9 cellular contexts compared by ENCODE assay signal in genomic region chr10:73589538-73590126, GRCh38. TPM values are rescaled to one million over a fixed set of nuclear protein-coding genes. Genes with fewer than 3 reads are reported as not detected.
DNase-seq lines count a peak whose midpoint lies in the region; ATAC-seq and TF ChIP-seq lines count a peak whose summit lies in the region.
"Had no signal": no experiment of that assay in that cellular context is flagged by ENCODE, and none has a peak within 500 bp of the region (broad histone marks: within the 10 kb centered on the region; RNA-seq: fewer than 3 reads in every experiment).

No MANE protein-coding gene starts in this region.

- 81 to 85% methylated on average over 3 of the region's 3 CpGs for WGBS in esophagus squamous epithelium, 2 donors

- H3K4me1 ChIP-seq in esophagus squamous epithelium (peaks cover 0 to 66% (median 6%) of the 10 kb centered on the region in 3 donors), mucosa of stomach (ENCODE audit: control insufficient read depth, insufficient read depth, low read length) (peaks cover 37% of the 10 kb centered on the region), Peyer's patch (peaks cover 0 to 45% (median 0%) of the 10 kb centered on the region in 4 donors)

- no peak for ATAC-seq in HG03025 (IDR thresholded peaks at IDR 0.05; ENCODE audit: low FRiP score, unreplicated experiment)
- ATAC-seq in HG03432 (IDR thresholded peaks at IDR 0.05; ENCODE audit: unreplicated experiment) = no peak

- TF ChIP-seq POLR2A in esophagus squamous epithelium (IDR thresholded peaks at IDR 0.05) (no peak), Peyer's patch (IDR thresholded peaks at IDR 0.05) (no peak)

- intact Hi-C loops in esophagus squamous epithelium (cut with DNase I) (no loop called here), posterior vena cava (cut with DNase I) (no loop called here)

- peak overlapping the region in 3 of 4 donors; percentile 0 to 13 (median 1) for H3K4me3 ChIP-seq in esophagus squamous epithelium
- H3K4me3 ChIP-seq in mucosa of stomach (ENCODE audit: low read length) = peak overlapping the region; percentile 48
- no peak overlapping the region for H3K4me3 ChIP-seq in Peyer's patch

- no peaks in the 10 kb centered on the region for H3K36me3 ChIP-seq in esophagus squamous epithelium
- no peaks in the 10 kb centered on the region for H3K36me3 ChIP-seq in mucosa of stomach (ENCODE audit: control insufficient read depth, insufficient read depth, low read length)
- no peaks in the 10 kb centered on the region for H3K36me3 ChIP-seq in Peyer's patch

- TF ChIP-seq CTCF in 22Rv1 (IDR thresholded peaks at IDR 0.05) (no peak), esophagus squamous epithelium (IDR thresholded peaks at IDR 0.05) (no peak), Peyer's patch (IDR thresholded peaks at IDR 0.05) (no peak)

- peak overlapping the region; percentile 74 for H3K9ac ChIP-seq in mucosa of stomach (ENCODE audit: low read length)

- peak; percentile 89 for DNase-seq in NCI-H226
- no peak for DNase-seq in esophagus squamous epithelium (lab: John Stamatoyannopoulos, UW)
- no peak for DNase-seq in Peyer's patch
- no peak for DNase-seq in posterior vena cava (ENCODE audit: low spot score)
- DNase-seq: NCI-H1105 treated with DMSO at 0.1 percent for 48 hours had no signal

- H3K9me3 ChIP-seq in esophagus squamous epithelium (no peaks in the 10 kb centered on the region), mucosa of stomach (ENCODE audit: control insufficient read depth, low read length) (no peaks in the 10 kb centered on the region), Peyer's patch (no peaks in the 10 kb centered on the region)

- H3K27me3 ChIP-seq in esophagus squamous epithelium (no peaks in the 10 kb centered on the region), mucosa of stomach (ENCODE audit: control insufficient read depth, insufficient read depth, low read length) (no peaks in the 10 kb centered on the region), Peyer's patch (no peaks in the 10 kb centered on the region)

- H3K27ac ChIP-seq in 22Rv1 (peak overlapping the region; percentile 96), esophagus squamous epithelium (peak overlapping the region in 3 of 4 donors; percentile 24 to 74 (median 63)), Peyer's patch (peak overlapping the region in 1 of 4 donors; percentile 53)

RNA-seq across cellular contexts. Expression of gene USP54, which starts 1.5 kb away (rescaled TPM):
- total RNA-seq in esophagus squamous epithelium (10 to 100 TPM; 17.8 to 37.4 (median 32.7) TPM), Peyer's patch (10 to 100 TPM; 41.0 to 65.1 (median 50.5) TPM), posterior vena cava (10 to 100 TPM; 53.9 to 58.3 TPM)

RNA-seq across cellular contexts. Expression of gene MYOZ1, which starts 51.6 kb away (rescaled TPM):
- 1 to 10 TPM in 1 of 4 donors, under 1 TPM in 2, not detected in 1; 0.19 to 1.2 (median 0.79) TPM for total RNA-seq in esophagus squamous epithelium
- total RNA-seq in Peyer's patch = not detected
- 1 to 10 TPM; 2.8 to 3.3 TPM for total RNA-seq in posterior vena cava

Comparison
In these comparisons a context has a peak if more than half of its experiments do, and no peak if none do; other contexts are left out.
1. H3K4me3 ChIP-seq: peak in esophagus squamous epithelium (3 of 4) and mucosa of stomach (single experiment); none in Peyer's patch (0 of 4).